In the genomic region with DNA sequence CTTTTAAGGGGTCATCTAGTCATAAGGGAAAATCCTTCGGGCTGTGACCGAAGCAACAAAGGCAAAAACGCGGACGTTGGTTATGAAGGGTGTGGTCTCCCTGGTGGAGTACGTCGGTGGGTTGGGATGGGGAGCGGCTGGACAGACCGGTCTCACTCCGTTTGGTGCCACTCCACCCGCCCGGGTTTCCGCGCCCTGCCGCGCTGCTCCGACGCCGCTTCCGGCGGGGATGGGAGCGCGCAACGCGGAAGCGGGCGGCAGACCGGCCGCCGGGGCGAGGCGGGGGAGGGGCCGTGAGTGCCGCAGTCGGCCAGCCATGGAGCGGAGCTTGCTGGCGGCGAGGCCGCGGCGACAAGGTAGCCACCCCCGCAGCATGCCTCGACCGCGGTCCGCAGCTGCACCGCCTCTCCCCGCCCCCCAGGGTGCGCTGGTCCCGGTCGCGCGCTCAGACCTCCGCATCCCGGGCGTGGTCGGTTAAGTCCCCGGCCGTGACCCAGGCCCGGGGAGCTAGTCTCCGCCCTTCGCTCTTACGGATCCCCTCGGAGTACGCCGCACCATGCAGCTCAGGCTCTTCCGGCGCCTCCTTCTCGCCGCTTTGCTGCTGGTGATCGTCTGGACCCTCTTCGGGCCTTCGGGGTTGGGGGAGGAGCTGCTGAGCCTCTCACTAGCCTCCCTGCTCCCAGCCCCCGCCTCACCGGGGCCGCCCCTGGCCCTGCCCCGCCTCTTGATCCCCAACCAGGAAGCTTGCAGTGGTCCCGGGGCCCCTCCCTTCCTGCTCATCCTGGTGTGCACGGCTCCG, we compare ENCODE assay signal across 1 cellular context.
TF ChIP-seq lines count a peak whose summit lies in the region.

A gene with protein sequence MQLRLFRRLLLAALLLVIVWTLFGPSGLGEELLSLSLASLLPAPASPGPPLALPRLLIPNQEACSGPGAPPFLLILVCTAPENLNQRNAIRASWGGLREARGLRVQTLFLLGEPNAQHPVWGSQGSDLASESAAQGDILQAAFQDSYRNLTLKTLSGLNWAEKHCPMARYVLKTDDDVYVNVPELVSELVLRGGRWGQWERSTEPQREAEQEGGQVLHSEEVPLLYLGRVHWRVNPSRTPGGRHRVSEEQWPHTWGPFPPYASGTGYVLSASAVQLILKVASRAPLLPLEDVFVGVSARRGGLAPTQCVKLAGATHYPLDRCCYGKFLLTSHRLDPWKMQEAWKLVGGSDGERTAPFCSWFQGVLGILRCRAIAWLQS (plus strand): TSS at position 260 of the 799 bp plus-strand sequence. CDS start 297 bp downstream, at position 557.

TF ChIP-seq in WTC11, 78 proteins besides CTCF, POLR2A, EP300 and RAD21 (continued from another document):
- TF ChIP-seq, protein P1, sequence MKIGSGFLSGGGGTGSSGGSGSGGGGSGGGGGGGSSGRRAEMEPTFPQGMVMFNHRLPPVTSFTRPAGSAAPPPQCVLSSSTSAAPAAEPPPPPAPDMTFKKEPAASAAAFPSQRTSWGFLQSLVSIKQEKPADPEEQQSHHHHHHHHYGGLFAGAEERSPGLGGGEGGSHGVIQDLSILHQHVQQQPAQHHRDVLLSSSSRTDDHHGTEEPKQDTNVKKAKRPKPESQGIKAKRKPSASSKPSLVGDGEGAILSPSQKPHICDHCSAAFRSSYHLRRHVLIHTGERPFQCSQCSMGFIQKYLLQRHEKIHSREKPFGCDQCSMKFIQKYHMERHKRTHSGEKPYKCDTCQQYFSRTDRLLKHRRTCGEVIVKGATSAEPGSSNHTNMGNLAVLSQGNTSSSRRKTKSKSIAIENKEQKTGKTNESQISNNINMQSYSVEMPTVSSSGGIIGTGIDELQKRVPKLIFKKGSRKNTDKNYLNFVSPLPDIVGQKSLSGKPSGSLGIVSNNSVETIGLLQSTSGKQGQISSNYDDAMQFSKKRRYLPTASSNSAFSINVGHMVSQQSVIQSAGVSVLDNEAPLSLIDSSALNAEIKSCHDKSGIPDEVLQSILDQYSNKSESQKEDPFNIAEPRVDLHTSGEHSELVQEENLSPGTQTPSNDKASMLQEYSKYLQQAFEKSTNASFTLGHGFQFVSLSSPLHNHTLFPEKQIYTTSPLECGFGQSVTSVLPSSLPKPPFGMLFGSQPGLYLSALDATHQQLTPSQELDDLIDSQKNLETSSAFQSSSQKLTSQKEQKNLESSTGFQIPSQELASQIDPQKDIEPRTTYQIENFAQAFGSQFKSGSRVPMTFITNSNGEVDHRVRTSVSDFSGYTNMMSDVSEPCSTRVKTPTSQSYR (CRISPR knock-in tag; IDR thresholded peaks at IDR 0.05) = peak; percentile 90
- TF ChIP-seq, protein P2, sequence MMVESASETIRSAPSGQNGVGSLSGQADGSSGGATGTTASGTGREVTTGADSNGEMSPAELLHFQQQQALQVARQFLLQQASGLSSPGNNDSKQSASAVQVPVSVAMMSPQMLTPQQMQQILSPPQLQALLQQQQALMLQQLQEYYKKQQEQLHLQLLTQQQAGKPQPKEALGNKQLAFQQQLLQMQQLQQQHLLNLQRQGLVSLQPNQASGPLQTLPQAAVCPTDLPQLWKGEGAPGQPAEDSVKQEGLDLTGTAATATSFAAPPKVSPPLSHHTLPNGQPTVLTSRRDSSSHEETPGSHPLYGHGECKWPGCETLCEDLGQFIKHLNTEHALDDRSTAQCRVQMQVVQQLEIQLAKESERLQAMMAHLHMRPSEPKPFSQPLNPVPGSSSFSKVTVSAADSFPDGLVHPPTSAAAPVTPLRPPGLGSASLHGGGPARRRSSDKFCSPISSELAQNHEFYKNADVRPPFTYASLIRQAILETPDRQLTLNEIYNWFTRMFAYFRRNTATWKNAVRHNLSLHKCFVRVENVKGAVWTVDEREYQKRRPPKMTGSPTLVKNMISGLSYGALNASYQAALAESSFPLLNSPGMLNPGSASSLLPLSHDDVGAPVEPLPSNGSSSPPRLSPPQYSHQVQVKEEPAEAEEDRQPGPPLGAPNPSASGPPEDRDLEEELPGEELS (CRISPR knock-in tag; IDR thresholded peaks at IDR 0.05) = peak; percentile 61; the same call in 1 of the 2 replicates
- no peak for TF ChIP-seq CBFB (CRISPR knock-in tag; IDR thresholded peaks at IDR 0.05; ENCODE audit: low read depth)
- peak; percentile 77 for TF ChIP-seq CREB1 (CRISPR knock-in tag; IDR thresholded peaks at IDR 0.05)
- TF ChIP-seq, protein P3, sequence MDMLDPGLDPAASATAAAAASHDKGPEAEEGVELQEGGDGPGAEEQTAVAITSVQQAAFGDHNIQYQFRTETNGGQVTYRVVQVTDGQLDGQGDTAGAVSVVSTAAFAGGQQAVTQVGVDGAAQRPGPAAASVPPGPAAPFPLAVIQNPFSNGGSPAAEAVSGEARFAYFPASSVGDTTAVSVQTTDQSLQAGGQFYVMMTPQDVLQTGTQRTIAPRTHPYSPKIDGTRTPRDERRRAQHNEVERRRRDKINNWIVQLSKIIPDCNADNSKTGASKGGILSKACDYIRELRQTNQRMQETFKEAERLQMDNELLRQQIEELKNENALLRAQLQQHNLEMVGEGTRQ (CRISPR knock-in tag; IDR thresholded peaks at IDR 0.05) = peak; percentile 5; the same call in 1 of the 2 replicates
- TF ChIP-seq ESRRA (CRISPR knock-in tag; IDR thresholded peaks at IDR 0.05; ENCODE audit: borderline replicate concordance) = peak; percentile 95
- no peak for TF ChIP-seq GRHL2 (CRISPR knock-in tag; IDR thresholded peaks at IDR 0.05; ENCODE audit: insufficient replicate concordance, severe bottlenecking)
- TF ChIP-seq GTF2I (CRISPR knock-in tag; conservative IDR thresholded peaks at IDR 0.05) = no peak
- peak; percentile 63; the same call in 1 of the 2 replicates for TF ChIP-seq ELF4 (CRISPR knock-in tag; IDR thresholded peaks at IDR 0.05; ENCODE audit: low read depth)
- TF ChIP-seq PRRX2 (CRISPR knock-in tag; IDR thresholded peaks at IDR 0.05) = peak; percentile 99
- TF ChIP-seq RELA (CRISPR knock-in tag; IDR thresholded peaks at IDR 0.05; ENCODE audit: borderline replicate concordance) = peak; percentile 95
- peak; percentile 72; the same call in 1 of the 2 replicates for TF ChIP-seq TEAD1 (CRISPR knock-in tag; IDR thresholded peaks at IDR 0.05)
- TF ChIP-seq ZNF671 (CRISPR knock-in tag; IDR thresholded peaks at IDR 0.05) = peak; percentile 98
- TF ChIP-seq SMAD3 (CRISPR knock-in tag; IDR thresholded peaks at IDR 0.05; ENCODE audit: borderline replicate concordance) = peak; percentile 88
- no peak for TF ChIP-seq SOX15 (CRISPR knock-in tag; IDR thresholded peaks at IDR 0.05)
- peak; percentile 36; the same call in 1 of the 2 replicates for TF ChIP-seq CREM (CRISPR knock-in tag; IDR thresholded peaks at IDR 0.05)
- TF ChIP-seq, protein P4, sequence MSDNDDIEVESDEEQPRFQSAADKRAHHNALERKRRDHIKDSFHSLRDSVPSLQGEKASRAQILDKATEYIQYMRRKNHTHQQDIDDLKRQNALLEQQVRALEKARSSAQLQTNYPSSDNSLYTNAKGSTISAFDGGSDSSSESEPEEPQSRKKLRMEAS (CRISPR knock-in tag; IDR thresholded peaks at IDR 0.05) = peak; percentile 72; the same call in 1 of the 2 replicates
- no peak for TF ChIP-seq ZNF219 (CRISPR knock-in tag; IDR thresholded peaks at IDR 0.05; ENCODE audit: borderline replicate concordance)
- TF ChIP-seq, protein P5, sequence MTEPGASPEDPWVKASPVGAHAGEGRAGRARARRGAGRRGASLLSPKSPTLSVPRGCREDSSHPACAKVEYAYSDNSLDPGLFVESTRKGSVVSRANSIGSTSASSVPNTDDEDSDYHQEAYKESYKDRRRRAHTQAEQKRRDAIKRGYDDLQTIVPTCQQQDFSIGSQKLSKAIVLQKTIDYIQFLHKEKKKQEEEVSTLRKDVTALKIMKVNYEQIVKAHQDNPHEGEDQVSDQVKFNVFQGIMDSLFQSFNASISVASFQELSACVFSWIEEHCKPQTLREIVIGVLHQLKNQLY (CRISPR knock-in tag; IDR thresholded peaks at IDR 0.05) = peak; percentile 73; the same call in 1 of the 2 replicates
- TF ChIP-seq ZNF121 (CRISPR knock-in tag; IDR thresholded peaks at IDR 0.05) = no peak
- TF ChIP-seq RORB (CRISPR knock-in tag; IDR thresholded peaks at IDR 0.05) = no peak
- TF ChIP-seq, protein P6, sequence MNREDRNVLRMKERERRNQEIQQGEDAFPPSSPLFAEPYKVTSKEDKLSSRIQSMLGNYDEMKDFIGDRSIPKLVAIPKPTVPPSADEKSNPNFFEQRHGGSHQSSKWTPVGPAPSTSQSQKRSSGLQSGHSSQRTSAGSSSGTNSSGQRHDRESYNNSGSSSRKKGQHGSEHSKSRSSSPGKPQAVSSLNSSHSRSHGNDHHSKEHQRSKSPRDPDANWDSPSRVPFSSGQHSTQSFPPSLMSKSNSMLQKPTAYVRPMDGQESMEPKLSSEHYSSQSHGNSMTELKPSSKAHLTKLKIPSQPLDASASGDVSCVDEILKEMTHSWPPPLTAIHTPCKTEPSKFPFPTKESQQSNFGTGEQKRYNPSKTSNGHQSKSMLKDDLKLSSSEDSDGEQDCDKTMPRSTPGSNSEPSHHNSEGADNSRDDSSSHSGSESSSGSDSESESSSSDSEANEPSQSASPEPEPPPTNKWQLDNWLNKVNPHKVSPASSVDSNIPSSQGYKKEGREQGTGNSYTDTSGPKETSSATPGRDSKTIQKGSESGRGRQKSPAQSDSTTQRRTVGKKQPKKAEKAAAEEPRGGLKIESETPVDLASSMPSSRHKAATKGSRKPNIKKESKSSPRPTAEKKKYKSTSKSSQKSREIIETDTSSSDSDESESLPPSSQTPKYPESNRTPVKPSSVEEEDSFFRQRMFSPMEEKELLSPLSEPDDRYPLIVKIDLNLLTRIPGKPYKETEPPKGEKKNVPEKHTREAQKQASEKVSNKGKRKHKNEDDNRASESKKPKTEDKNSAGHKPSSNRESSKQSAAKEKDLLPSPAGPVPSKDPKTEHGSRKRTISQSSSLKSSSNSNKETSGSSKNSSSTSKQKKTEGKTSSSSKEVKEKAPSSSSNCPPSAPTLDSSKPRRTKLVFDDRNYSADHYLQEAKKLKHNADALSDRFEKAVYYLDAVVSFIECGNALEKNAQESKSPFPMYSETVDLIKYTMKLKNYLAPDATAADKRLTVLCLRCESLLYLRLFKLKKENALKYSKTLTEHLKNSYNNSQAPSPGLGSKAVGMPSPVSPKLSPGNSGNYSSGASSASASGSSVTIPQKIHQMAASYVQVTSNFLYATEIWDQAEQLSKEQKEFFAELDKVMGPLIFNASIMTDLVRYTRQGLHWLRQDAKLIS (CRISPR knock-in tag; IDR thresholded peaks at IDR 0.05; ENCODE audit: borderline replicate concordance) = 0 out of 2 replicates have a peak, but pooled peaks have one; percentile 30
- peak; percentile 70; the same call in 1 of the 2 replicates for TF ChIP-seq NFE2L1 (CRISPR knock-in tag; IDR thresholded peaks at IDR 0.05)
- TF ChIP-seq, protein P7, sequence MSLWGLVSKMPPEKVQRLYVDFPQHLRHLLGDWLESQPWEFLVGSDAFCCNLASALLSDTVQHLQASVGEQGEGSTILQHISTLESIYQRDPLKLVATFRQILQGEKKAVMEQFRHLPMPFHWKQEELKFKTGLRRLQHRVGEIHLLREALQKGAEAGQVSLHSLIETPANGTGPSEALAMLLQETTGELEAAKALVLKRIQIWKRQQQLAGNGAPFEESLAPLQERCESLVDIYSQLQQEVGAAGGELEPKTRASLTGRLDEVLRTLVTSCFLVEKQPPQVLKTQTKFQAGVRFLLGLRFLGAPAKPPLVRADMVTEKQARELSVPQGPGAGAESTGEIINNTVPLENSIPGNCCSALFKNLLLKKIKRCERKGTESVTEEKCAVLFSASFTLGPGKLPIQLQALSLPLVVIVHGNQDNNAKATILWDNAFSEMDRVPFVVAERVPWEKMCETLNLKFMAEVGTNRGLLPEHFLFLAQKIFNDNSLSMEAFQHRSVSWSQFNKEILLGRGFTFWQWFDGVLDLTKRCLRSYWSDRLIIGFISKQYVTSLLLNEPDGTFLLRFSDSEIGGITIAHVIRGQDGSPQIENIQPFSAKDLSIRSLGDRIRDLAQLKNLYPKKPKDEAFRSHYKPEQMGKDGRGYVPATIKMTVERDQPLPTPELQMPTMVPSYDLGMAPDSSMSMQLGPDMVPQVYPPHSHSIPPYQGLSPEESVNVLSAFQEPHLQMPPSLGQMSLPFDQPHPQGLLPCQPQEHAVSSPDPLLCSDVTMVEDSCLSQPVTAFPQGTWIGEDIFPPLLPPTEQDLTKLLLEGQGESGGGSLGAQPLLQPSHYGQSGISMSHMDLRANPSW (CRISPR knock-in tag; conservative IDR thresholded peaks at IDR 0.05; ENCODE audit: low read depth) = no peak
- TF ChIP-seq FOXK1 (CRISPR knock-in tag; IDR thresholded peaks at IDR 0.05) = peak; percentile 74
